In the genomic region with DNA sequence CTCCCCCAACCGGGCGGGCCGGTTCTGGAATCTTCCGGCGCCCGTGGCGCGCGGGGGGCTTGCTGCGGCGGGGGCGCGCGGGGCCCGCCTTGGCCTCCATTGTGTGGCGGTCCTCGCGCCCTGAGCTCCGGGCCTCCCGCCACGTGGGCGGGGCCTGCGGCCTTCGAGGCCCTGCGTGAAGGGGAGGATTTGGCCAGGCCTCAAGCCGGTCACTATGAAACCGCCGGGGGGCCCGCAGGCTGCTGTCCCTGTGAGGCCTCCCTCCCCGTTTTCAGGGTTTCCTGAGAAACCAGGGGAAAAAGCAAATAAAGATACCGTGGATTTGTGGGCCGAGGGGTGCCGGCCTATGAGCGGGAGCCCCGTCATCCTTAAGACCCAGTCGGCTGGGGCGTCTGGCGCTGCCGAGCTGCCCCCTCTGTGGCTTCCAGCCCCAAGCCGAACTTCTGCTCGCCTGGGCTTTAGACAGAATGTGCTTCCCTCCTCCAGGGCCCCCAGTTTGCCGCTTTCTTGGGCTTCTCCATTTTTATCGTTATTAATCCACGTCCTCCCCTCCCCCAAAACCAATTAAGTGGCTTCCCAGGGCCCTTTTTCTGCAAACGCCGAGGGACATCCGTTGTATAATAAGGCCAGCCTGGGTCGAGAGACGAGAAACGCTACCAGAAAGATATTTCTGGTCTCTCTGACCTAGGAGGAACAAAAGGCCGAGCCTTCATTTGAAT, we compare ENCODE assay signal across 8 cellular contexts. TPM values are rescaled to one million over a fixed set of nuclear protein-coding genes. Genes with fewer than 3 reads are reported as not detected.
A peak's percentile ranks its signal among the peaks of the same experiment; 100 is the strongest.
DNase-seq lines count a peak whose midpoint lies in the region; ATAC-seq and TF ChIP-seq lines count a peak whose summit lies in the region.

No MANE protein-coding gene starts in this region.

- in situ Hi-C loops in HAP-1 (cut with MboI; ENCODE audit: low sequenced_read_pairs), result no loop called here

- no peaks in the 10 kb centered on the region for H3K27me3 Mint-ChIP-seq in stimulated activated naive CD8-positive, alpha-beta T cell treated with anti-CD3 and anti-CD28 coated beads, Interleukin-15, amount 100 ng/mL, for 72 hours

- no peaks in the 10 kb centered on the region for H3K9me3 Mint-ChIP-seq in stimulated activated naive CD8-positive, alpha-beta T cell treated with anti-CD3 and anti-CD28 coated beads, Interleukin-15, amount 100 ng/mL, for 72 hours

- H3K4me3 ChIP-seq in HAP-1 (peak overlapping the region; percentile 88), epithelial cell of proximal tubule (ENCODE audit: low read depth, low read length) (peak overlapping the region; percentile 79), mucosa of descending colon (peak overlapping the region; percentile 56)

- peaks cover 42% of the 10 kb centered on the region for H3K4me1 ChIP-seq in HAP-1
- H3K4me1 ChIP-seq in mucosa of descending colon (ENCODE audit: low read depth), result peaks cover 34% of the 10 kb centered on the region

- H3K9me3 ChIP-seq in HAP-1, result no peaks in the 10 kb centered on the region
- H3K9me3 ChIP-seq in mucosa of descending colon, result no peaks in the 10 kb centered on the region

- DNase-seq in GM04504 (ENCODE audit: low read depth), result peak; percentile 34
- peak in 1 of 2 experiments; percentile 67 for DNase-seq in HAP-1 (ENCODE audit: low spot score in 2 of 2)
- DNase-seq in NAMALWA (ENCODE audit: low spot score), result peak; percentile 65
- DNase-seq in activated CD8-positive, alpha-beta memory T cell treated with anti-CD3 and anti-CD28 coated beads, Interleukin-2, amount 50 U/mL, for 48 hours, result peak; percentile 76
- no peak for DNase-seq in epithelial cell of proximal tubule (ENCODE audit: low read depth)
- peak; percentile 60 to 75 (median 69) for DNase-seq in mucosa of descending colon
- peak; percentile 51 to 59 for DNase-seq in stimulated activated naive CD8-positive, alpha-beta T cell treated with anti-CD3 and anti-CD28 coated beads, Interleukin-15, amount 100 ng/mL, for 72 hours
- DNase-seq in GOT3 (lab: John Stamatoyannopoulos, UW), result no peak

- ATAC-seq in mucosa of descending colon, result peak; percentile 55
- peak; percentile 16 for ATAC-seq in stimulated activated naive CD8-positive, alpha-beta T cell treated with anti-CD3 and anti-CD28 coated beads, Interleukin-15, amount 100 ng/mL, for 72 hours

- peaks cover 79% of the 10 kb centered on the region for H3K36me3 ChIP-seq in HAP-1 (replicated peaks)
- H3K36me3 ChIP-seq in mucosa of descending colon (ENCODE audit: low read depth), result no peaks in the 10 kb centered on the region

- TF ChIP-seq CTCF in epithelial cell of proximal tubule (conservative IDR thresholded peaks at IDR 0.05; ENCODE audit: low read depth, low read length), result no peak
- TF ChIP-seq CTCF in mucosa of descending colon (IDR thresholded peaks at IDR 0.05), result no peak

- intact Hi-C loops in mucosa of descending colon (cut with DNase I, micrococcal nuclease), result no loop called here

- H3K27ac Mint-ChIP-seq in stimulated activated naive CD8-positive, alpha-beta T cell treated with anti-CD3 and anti-CD28 coated beads, Interleukin-15, amount 100 ng/mL, for 72 hours, result peak overlapping the region; percentile 99

- H3K4me1 Mint-ChIP-seq in stimulated activated naive CD8-positive, alpha-beta T cell treated with anti-CD3 and anti-CD28 coated beads, Interleukin-15, amount 100 ng/mL, for 72 hours, result peaks cover 56% of the 10 kb centered on the region

- no peaks in the 10 kb centered on the region for H3K27me3 ChIP-seq in HAP-1 (ENCODE audit: low read depth)

- H3K4me3 Mint-ChIP-seq in stimulated activated naive CD8-positive, alpha-beta T cell treated with anti-CD3 and anti-CD28 coated beads, Interleukin-15, amount 100 ng/mL, for 72 hours, result peak overlapping the region; percentile 90 to 94

RNA-seq across cellular contexts. Expression of gene EWSR1, which starts 0.6 kb away (rescaled TPM):
- 211 and 328 TPM in 2 replicates for total RNA-seq in epithelial cell of proximal tubule
- 100 to 1,000 TPM; 176 to 227 (median 179) TPM for total RNA-seq in mucosa of descending colon

RNA-seq across cellular contexts. Expression of gene RHBDD3, which starts 0.9 kb away (rescaled TPM):
- 28.2 and 36.0 TPM in 2 replicates for total RNA-seq in epithelial cell of proximal tubule
- 10 to 100 TPM; 13.3 to 26.1 (median 19.1) TPM for total RNA-seq in mucosa of descending colon

RNA-seq across cellular contexts. Expression of gene GAS2L1, which starts 37.8 kb away (rescaled TPM):
- total RNA-seq in epithelial cell of proximal tubule (31.4 and 34.9 TPM in 2 replicates), mucosa of descending colon (10 to 100 TPM; 19.7 to 34.7 (median 24.7) TPM)

RNA-seq across cellular contexts. Expression of gene RASL10A, which starts 46.8 kb away (rescaled TPM):
- total RNA-seq in epithelial cell of proximal tubule (0.12 TPM in 1 of 2 replicates, not detected in the other), mucosa of descending colon (1 to 10 TPM; 1.1 to 2.3 (median 1.4) TPM)

Comparison
In these comparisons a context has a peak if more than half of its experiments do, and no peak if none do; other contexts are left out.
1. DNase-seq: peak in GM04504 (single experiment), NAMALWA (single experiment), activated CD8-positive, alpha-beta memory T cell treated with anti-CD3 and anti-CD28 coated beads, Interleukin-2, amount 50 U/mL, for 48 hours (single experiment), mucosa of descending colon (3 of 3) and stimulated activated naive CD8-positive, alpha-beta T cell treated with anti-CD3 and anti-CD28 coated beads, Interleukin-15, amount 100 ng/mL, for 72 hours (2 of 2); none in epithelial cell of proximal tubule (single experiment) and GOT3 (single experiment).
2. Peak in every context shown above with its lines, with median percentiles within 50 percentile points of each other: H3K4me3 ChIP-seq.